20 cellular contexts compared by ENCODE assay signal in the genomic region with DNA sequence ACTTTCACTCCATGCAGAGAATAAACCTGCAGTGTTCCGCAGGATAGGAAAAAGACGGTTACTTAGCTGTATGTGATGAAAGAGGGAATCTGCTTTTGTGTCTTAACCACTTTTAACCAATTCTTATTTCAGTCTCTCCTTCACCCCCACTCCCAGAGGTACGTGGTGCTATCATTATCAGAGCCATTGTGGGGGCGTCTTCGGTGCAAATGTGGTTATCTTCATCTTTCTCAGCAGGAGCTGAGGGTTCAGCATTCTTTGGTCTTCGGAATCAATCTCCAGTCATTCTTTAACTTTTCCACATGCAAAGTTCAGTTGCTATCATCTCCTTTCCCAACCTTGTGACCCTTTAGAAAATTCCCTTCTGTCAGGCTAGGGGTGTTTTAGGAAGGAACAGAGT.
"Had no signal": no experiment of that assay in that cellular context is flagged by ENCODE, and none has a peak within 500 bp of the region (broad histone marks: within the 10 kb centered on the region; RNA-seq: fewer than 3 reads in every experiment).

No MANE protein-coding gene starts in this region.

- H3K36me3 ChIP-seq: colonic mucosa, neutrophil, tibial artery, upper lobe of right lung, vagina had no signal

- H3K36me3 Mint-ChIP-seq: natural killer cell treated with Interleukin-12 subunit alpha and Interleukin-12 subunit beta and Interleukin-15 and Interleukin-18, amount 100 ng/mL, for 72 hours; stimulated activated effector memory CD8-positive, alpha-beta T cell treated with anti-CD3 and anti-CD28 coated beads, Interleukin-12 subunit alpha, Interleukin-12 subunit beta, amount 100 ng/mL, for 72 hours had no signal

- H3K4me1 ChIP-seq: colonic mucosa, tibial artery, upper lobe of right lung, vagina had no signal

- H3K4me3 Mint-ChIP-seq: natural killer cell treated with Interleukin-12 subunit alpha and Interleukin-12 subunit beta and Interleukin-15 and Interleukin-18, amount 100 ng/mL, for 72 hours; stimulated activated effector memory CD8-positive, alpha-beta T cell treated with anti-CD3 and anti-CD28 coated beads, Interleukin-12 subunit alpha, Interleukin-12 subunit beta, amount 100 ng/mL, for 72 hours; stimulated activated naive CD8-positive, alpha-beta T cell treated with anti-CD3 and anti-CD28 coated beads, Interleukin-15, Interleukin-2, amounts not matched to agents 100 ng/mL and 50 ng/mL, for 24 hours had no signal

- H3K27ac Mint-ChIP-seq: natural killer cell treated with Interleukin-12 subunit alpha and Interleukin-12 subunit beta and Interleukin-15 and Interleukin-18, amount 100 ng/mL, for 72 hours; stimulated activated effector memory CD8-positive, alpha-beta T cell treated with anti-CD3 and anti-CD28 coated beads, Interleukin-12 subunit alpha, Interleukin-12 subunit beta, amount 100 ng/mL, for 72 hours; stimulated activated naive CD8-positive, alpha-beta T cell treated with anti-CD3 and anti-CD28 coated beads, Interleukin-15, Interleukin-2, amounts not matched to agents 100 ng/mL and 50 ng/mL, for 24 hours had no signal

- H3K4me1 Mint-ChIP-seq: stimulated activated effector memory CD8-positive, alpha-beta T cell treated with anti-CD3 and anti-CD28 coated beads, Interleukin-12 subunit alpha, Interleukin-12 subunit beta, amount 100 ng/mL, for 72 hours had no signal

- H3K4me3 ChIP-seq: colonic mucosa, tibial artery, upper lobe of right lung, vagina had no signal

- DNase-seq: colonic mucosa; dermis blood vessel endothelial cell; foreskin melanocyte; head of caudate nucleus; hypothalamus; kidney glomerular epithelial cell; midbrain; posterior cingulate gyrus; right cardiac atrium; small intestine; stimulated activated CD4-positive, alpha-beta T cell treated with anti-CD3 and anti-CD28 coated beads, Interleukin-4, amount 100 ng/mL, for 1 hour; stimulated activated CD8-positive, alpha-beta memory T cell treated with anti-CD3 and anti-CD28 coated beads, Interleukin-4, amount 100 ng/mL, for 48 hours; tibial artery; upper lobe of right lung had no signal

- H3K9me3 Mint-ChIP-seq: natural killer cell treated with Interleukin-12 subunit alpha and Interleukin-12 subunit beta and Interleukin-15 and Interleukin-18, amount 100 ng/mL, for 72 hours; stimulated activated effector memory CD8-positive, alpha-beta T cell treated with anti-CD3 and anti-CD28 coated beads, Interleukin-12 subunit alpha, Interleukin-12 subunit beta, amount 100 ng/mL, for 72 hours; stimulated activated naive CD8-positive, alpha-beta T cell treated with anti-CD3 and anti-CD28 coated beads, Interleukin-15, Interleukin-2, amounts not matched to agents 100 ng/mL and 50 ng/mL, for 24 hours had no signal

- H3K9me3 ChIP-seq: colonic mucosa, neutrophil, tibial artery, upper lobe of right lung, vagina had no signal

- H3K27me3 ChIP-seq: colonic mucosa, tibial artery, upper lobe of right lung, vagina had no signal

- H3K27ac ChIP-seq: colonic mucosa, neutrophil, tibial artery, upper lobe of right lung, vagina had no signal

- FAIRE-seq: islet of Langerhans, small intestine had no signal

- H3K27me3 Mint-ChIP-seq: stimulated activated naive CD8-positive, alpha-beta T cell treated with anti-CD3 and anti-CD28 coated beads, Interleukin-15, Interleukin-2, amounts not matched to agents 100 ng/mL and 50 ng/mL, for 24 hours had no signal
